ENCODE assay signal across 8 cellular contexts in genomic region chr3:125374501-125374995, GRCh38. TPM values are rescaled to one million over a fixed set of nuclear protein-coding genes. Genes with fewer than 3 reads are reported as not detected.
DNase-seq lines count a peak whose midpoint lies in the region; ATAC-seq and TF ChIP-seq lines count a peak whose summit lies in the region.

No MANE protein-coding gene starts in this region.

- H3K9me3 ChIP-seq in CD8-positive, alpha-beta memory T cell (ENCODE audit: low read length): no peaks in the 10 kb centered on the region
- H3K9me3 ChIP-seq in duodenal mucosa (ENCODE audit: control insufficient read depth in 1 of 2, low read length in 2 of 2) (no peaks in the 10 kb centered on the region), liver (ENCODE audit: control insufficient read depth in 4 of 4, low read length in 3 of 4) (no peaks in the 10 kb centered on the region)

- no peaks in the 10 kb centered on the region for H4K20me1 ChIP-seq in KMS-11 (ENCODE audit: insufficient read depth)

- peaks cover 59% of the 10 kb centered on the region for H3K79me2 ChIP-seq in KMS-11 (ENCODE audit: insufficient read depth, low read depth)

- H3K4me2 ChIP-seq in KMS-11: peak overlapping the region; percentile 99

- peaks cover 3 to 22% (median 4%) of the 10 kb centered on the region in 3 donors for H3K36me3 Mint-ChIP-seq in CD8-positive, alpha-beta memory T cell
- peaks cover 14% of the 10 kb centered on the region for H3K36me3 Mint-ChIP-seq in activated B cell treated with CpG ODN at 0.5 μM for 24 hours (ENCODE audit: low read depth)

- H3K27me3 ChIP-seq in CD8-positive, alpha-beta memory T cell (ENCODE audit: insufficient read depth, low read length, poor library complexity, severe bottlenecking): no peaks in the 10 kb centered on the region
- no peaks in the 10 kb centered on the region for H3K27me3 ChIP-seq in KMS-11 (ENCODE audit: insufficient read depth, low read depth)
- H3K27me3 ChIP-seq in duodenal mucosa (ENCODE audit: control insufficient read depth in 1 of 2, insufficient read depth in 2 of 2, low read length in 2 of 2): no peaks in the 10 kb centered on the region
- H3K27me3 ChIP-seq in liver (ENCODE audit: control insufficient read depth in 4 of 4, insufficient read depth in 4 of 4, low read length in 3 of 4): no peaks in the 10 kb centered on the region

- peaks cover 44 to 56% (median 56%) of the 10 kb centered on the region in 3 donors for H3K4me1 Mint-ChIP-seq in CD8-positive, alpha-beta memory T cell
- H3K4me1 Mint-ChIP-seq in activated B cell treated with CpG ODN at 0.5 μM for 24 hours: peaks cover 43% of the 10 kb centered on the region

- peak overlapping the region; percentile 67 for H3K27ac ChIP-seq in CD8-positive, alpha-beta memory T cell (ENCODE audit: low read depth, low read length)
- H3K27ac ChIP-seq in KMS-11 (peak overlapping the region; percentile 54; the same call in 1 of the 2 replicates), duodenal mucosa (ENCODE audit: low read depth, low read length) (no peak overlapping the region), liver (ENCODE audit: low read depth in 1 of 2, low read length in 2 of 2) (peak overlapping the region; percentile 83 to 97)

- intact Hi-C loops in activated B cell treated with CpG ODN at 0.5 μM for 24 hours (cut with micrococcal nuclease): loop anchor here (2.0 to 10.0 kb wide), 4 partner anchors 146 to 640 kb away; partner anchors contain the start of genes OSBPL11, SNX4 and UMPS

- peak overlapping the region; percentile 95 for H3K4me3 ChIP-seq in CD8-positive, alpha-beta memory T cell (ENCODE audit: low read length)
- H3K4me3 ChIP-seq in KMS-11 (IDR thresholded peaks at IDR 0.05; ENCODE audit: insufficient read depth, low read depth, low read length): peak overlapping the region; percentile 83
- peak overlapping the region; percentile 79 to 97 for H3K4me3 ChIP-seq in duodenal mucosa (ENCODE audit: low read depth in 1 of 2, low read length in 2 of 2)
- peak overlapping the region; percentile 82 to 99 (median 97) for H3K4me3 ChIP-seq in liver (ENCODE audit: low read depth in 1 of 3, low read length in 3 of 3)

- peaks cover 23% of the 10 kb centered on the region for H3K4me1 ChIP-seq in CD8-positive, alpha-beta memory T cell (ENCODE audit: insufficient read depth, low read length)
- H3K4me1 ChIP-seq in KMS-11 (ENCODE audit: low read depth, poor library complexity, severe bottlenecking): peaks cover 11% of the 10 kb centered on the region
- peaks cover 10 to 11% of the 10 kb centered on the region in 2 donors for H3K4me1 ChIP-seq in duodenal mucosa (ENCODE audit: control insufficient read depth in 1 of 2, insufficient read depth in 2 of 2, low read length in 2 of 2)
- H3K4me1 ChIP-seq in liver (ENCODE audit: control insufficient read depth in 4 of 4, insufficient read depth in 4 of 4, low read length in 3 of 4): peaks cover 11 to 61% (median 53%) of the 10 kb centered on the region in 4 donors

- no peaks in the 10 kb centered on the region for H3K27me3 Mint-ChIP-seq in CD8-positive, alpha-beta memory T cell
- no peaks in the 10 kb centered on the region for H3K27me3 Mint-ChIP-seq in activated B cell treated with CpG ODN at 0.5 μM for 24 hours

- H3K27ac Mint-ChIP-seq in CD8-positive, alpha-beta memory T cell: peak overlapping the region; percentile 66 to 99 (median 96)
- peak overlapping the region; percentile 74 for H3K27ac Mint-ChIP-seq in activated B cell treated with CpG ODN at 0.5 μM for 24 hours

- POLR2A ChIA-PET in CD8-positive, alpha-beta memory T cell (lab: Charles Lee): interaction anchor here (0.6 to 1.1 kb wide), 3 partner anchors 8 to 221 kb away, joined by 4 to 10 read pairs (median 9); no protein-coding TSS in a partner anchor
- POLR2A ChIA-PET in activated B cell treated with CpG ODN at 0.5 μM for 24 hours (lab: Charles Lee): interaction anchor here (0.6 to 3.1 kb wide), 8 partner anchors 11 to 221 kb away, joined by 3 to 25 read pairs (median 3); partner anchors contain the start of gene OSBPL11

- TF ChIP-seq CTCF in KMS-11 (conservative IDR thresholded peaks at IDR 0.05; ENCODE audit: low read depth, low read length) (no peak), activated B cell treated with CpG ODN at 0.5 μM for 24 hours (IDR thresholded peaks at IDR 0.05) (no peak), liver (IDR thresholded peaks at IDR 0.05; ENCODE audit: low read depth, low read length, missing input control) (no peak)

- H2AFZ ChIP-seq in KMS-11 (ENCODE audit: low read depth): peak overlapping the region; percentile 68

- H3K4me3 Mint-ChIP-seq in CD8-positive, alpha-beta memory T cell: peak overlapping the region; percentile 84 to 100 (median 95)
- peak overlapping the region; percentile 90 for H3K4me3 Mint-ChIP-seq in activated B cell treated with CpG ODN at 0.5 μM for 24 hours

- peak in 1 of 2 donors; percentile 15 for TF ChIP-seq RAD21 in liver (IDR thresholded peaks at IDR 0.05)

- H3K9me3 Mint-ChIP-seq in CD8-positive, alpha-beta memory T cell: no peaks in the 10 kb centered on the region
- no peaks in the 10 kb centered on the region for H3K9me3 Mint-ChIP-seq in activated B cell treated with CpG ODN at 0.5 μM for 24 hours

- DNase-seq in CD8-positive, alpha-beta memory T cell: peak in 3 of 5 donors; percentile 31 to 62 (median 41)
- DNase-seq in activated B cell treated with CpG ODN at 0.5 μM for 24 hours: no peak
- DNase-seq in stimulated activated CD8-positive, alpha-beta memory T cell treated with anti-CD3 and anti-CD28 coated beads, Interleukin-12 subunit alpha, Interleukin-12 subunit beta, amount 100 ng/mL, for 1 hour (ENCODE audit: low read depth): peak; percentile 3
- DNase-seq in NCI-H510A treated with DMSO at 0.1 percent for 48 hours (lab: John Stamatoyannopoulos, UW): no peak

- CTCF ChIA-PET in CD8-positive, alpha-beta memory T cell (lab: Charles Lee): interaction anchor here (1.3 kb wide), 1 partner anchor 446 kb away, joined by 3 read pairs; no protein-coding TSS in a partner anchor
- CTCF ChIA-PET in activated B cell treated with CpG ODN at 0.5 μM for 24 hours (lab: Charles Lee): interaction anchor here (0.6 kb wide), 1 partner anchor 293 kb away, joined by 4 read pairs; no protein-coding TSS in a partner anchor

- H3K9ac ChIP-seq in KMS-11 (peak overlapping the region; percentile 88), duodenal mucosa (ENCODE audit: low read depth in 1 of 2, low read length in 2 of 2) (peak overlapping the region; percentile 83 to 90), liver (ENCODE audit: low read depth in 1 of 2, low read length in 2 of 2) (peak overlapping the region; percentile 52 to 80)

- WGBS in liver: under 1% methylated on average over 26 of the region's 26 CpGs

- H3K36me3 ChIP-seq in CD8-positive, alpha-beta memory T cell (ENCODE audit: insufficient read depth, low read length): no peaks in the 10 kb centered on the region
- H3K36me3 ChIP-seq in KMS-11 (ENCODE audit: insufficient read depth) (no peaks in the 10 kb centered on the region), duodenal mucosa (ENCODE audit: control insufficient read depth in 1 of 2, insufficient read depth in 2 of 2, low read length in 2 of 2) (no peaks in the 10 kb centered on the region), liver (ENCODE audit: control insufficient read depth in 4 of 4, insufficient read depth in 3 of 4, low read depth in 1 of 4, low read length in 3 of 4) (no peaks in the 10 kb centered on the region)

- ATAC-seq in GM21423 (IDR thresholded peaks at IDR 0.05; ENCODE audit: unreplicated experiment) (peak; percentile 16), activated B cell treated with CpG ODN at 0.5 μM for 24 hours (ENCODE audit: low read depth) (peak; percentile 16)

TF ChIP-seq in liver, 16 proteins besides CTCF, POLR2A, EP300 and RAD21 (continues in another document):
- TF ChIP-seq REST (IDR thresholded peaks at IDR 0.05) (no peak), NR2F2 (IDR thresholded peaks at IDR 0.05) (no peak), EGR1 (IDR thresholded peaks at IDR 0.05; ENCODE audit: low read depth in 2 of 2) (no peak), TAF1 (conservative IDR thresholded peaks at IDR 0.05) (no peak), FOXA2 (IDR thresholded peaks at IDR 0.05) (no peak)

RNA-seq across cellular contexts. Expression of gene ZNF148, which starts 0.6 kb away (rescaled TPM):
- 10 to 100 TPM; 35.4 to 39.3 TPM for total RNA-seq in CD8-positive, alpha-beta memory T cell
- 69.6 TPM for polyA plus RNA-seq in CD8-positive, alpha-beta memory T cell
- 46.6 and 57.6 TPM in 2 replicates for total RNA-seq in activated B cell treated with CpG ODN at 0.5 μM for 24 hours
- total RNA-seq in liver: 10 to 100 TPM; 14.6 to 19.5 TPM
- 10 to 100 TPM in 1 of 2 donors, 1 to 10 TPM in 1; 4.0 to 20.3 TPM for polyA plus RNA-seq in liver

Comparison
In these comparisons a context has a peak if more than half of its experiments do, and no peak if none do; other contexts are left out.
1. DNase-seq: peak in CD8-positive, alpha-beta memory T cell (3 of 5) and stimulated activated CD8-positive, alpha-beta memory T cell treated with anti-CD3 and anti-CD28 coated beads, Interleukin-12 subunit alpha, Interleukin-12 subunit beta, amount 100 ng/mL, for 1 hour (single experiment); none in activated B cell treated with CpG ODN at 0.5 μM for 24 hours (single experiment) and NCI-H510A treated with DMSO at 0.1 percent for 48 hours (single experiment).
2. Peak in every context shown above with its lines, with median percentiles within 50 percentile points of each other: H3K4me3 ChIP-seq and H3K9ac ChIP-seq.